12 cellular contexts compared by ENCODE assay signal in the genomic region with DNA sequence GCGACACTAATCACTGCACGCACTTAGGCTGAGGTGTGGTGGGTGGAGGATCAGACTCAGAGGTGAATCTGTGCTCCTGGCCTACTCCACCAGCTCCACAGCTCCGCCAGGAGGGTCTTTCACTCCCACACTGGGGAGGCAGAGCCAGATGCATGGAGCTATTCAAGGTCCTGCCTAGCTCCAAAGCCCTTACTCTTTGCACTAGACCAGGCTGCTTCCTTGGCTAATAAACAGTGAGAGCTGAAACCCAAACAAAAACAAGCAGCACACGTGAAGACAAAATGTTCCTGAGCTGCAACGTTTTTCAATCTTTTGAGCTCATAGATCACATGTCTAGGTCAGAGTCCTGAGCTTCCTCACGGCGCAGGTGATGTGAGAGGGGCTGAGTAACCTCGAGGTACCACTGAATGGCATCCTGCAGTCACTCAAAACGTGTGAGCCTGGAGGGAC. TPM values are rescaled to one million over a fixed set of nuclear protein-coding genes. Genes with fewer than 3 reads are reported as not detected.
DNase-seq lines count a peak whose midpoint lies in the region; ATAC-seq, FAIRE-seq and TF ChIP-seq lines count a peak whose summit lies in the region.
"Had no signal": no experiment of that assay in that cellular context is flagged by ENCODE, and none has a peak within 500 bp of the region (broad histone marks: within the 10 kb centered on the region; RNA-seq: fewer than 3 reads in every experiment).

No MANE protein-coding gene starts in this region.

- H2BK12ac ChIP-seq in H1 (ENCODE audit: low read depth, low read length) = no peak overlapping the region

- H3K4me1 ChIP-seq in right cardiac atrium (ENCODE audit: control insufficient read depth, insufficient read depth, low read length) (peaks cover 34% of the 10 kb centered on the region), H1 (replicated peaks in 1 of 4; ENCODE audit: control insufficient read depth in 3 of 4, insufficient read depth in 4 of 4, low read length in 3 of 4) (peaks cover 14 to 39% (median 28%) of the 10 kb centered on the region in 4 experiments), vagina (peaks cover 86% of the 10 kb centered on the region)

- H3K27me3 Mint-ChIP-seq in osteocyte (ENCODE audit: unreplicated experiment) = no peaks in the 10 kb centered on the region

- H4K8ac ChIP-seq in H1 (ENCODE audit: extremely low read depth, insufficient read depth, low read length) = no peak overlapping the region

- H3K9me3 Mint-ChIP-seq in osteocyte (ENCODE audit: unreplicated experiment) = no peaks in the 10 kb centered on the region

- H3K4me1 Mint-ChIP-seq in osteocyte (ENCODE audit: unreplicated experiment) = peaks cover 43% of the 10 kb centered on the region

- H3K9ac ChIP-seq in H1 (replicated peaks in 1 of 4; ENCODE audit: extremely low read depth in 1 of 4, low read depth in 3 of 4, low read length in 3 of 4) = peak overlapping the region in 1 of 4 experiments; percentile 38; a peak in 1 of 7 replicates

- peaks cover 22 to 95% of the 10 kb centered on the region in 2 experiments for H3K79me2 ChIP-seq in H1 (ENCODE audit: control insufficient read depth in 1 of 2, insufficient read depth in 2 of 2, low read length in 2 of 2)

- peak overlapping the region; percentile 72; the same call in 1 of the 2 replicates for H2BK15ac ChIP-seq in H1 (ENCODE audit: low read length)

- H3K23ac ChIP-seq in H1 (ENCODE audit: insufficient read length) = no peak overlapping the region

- H3K36me3 Mint-ChIP-seq in osteocyte (ENCODE audit: unreplicated experiment) = peaks cover 5% of the 10 kb centered on the region

- H3K27ac Mint-ChIP-seq in osteocyte (ENCODE audit: unreplicated experiment) = peak overlapping the region; percentile 27

- H3K36me3 ChIP-seq in H1 (ENCODE audit: control insufficient read depth in 2 of 4, insufficient read depth in 4 of 4, low read length in 3 of 4) = no peaks in the 10 kb centered on the region; a peak in 1 of 8 replicates
- H3K36me3 ChIP-seq in vagina = no peaks in the 10 kb centered on the region
- H3K36me3 ChIP-seq: ascending aorta had no signal

- peaks cover 46% of the 10 kb centered on the region for H3K79me1 ChIP-seq in H1 (ENCODE audit: low read depth, low read length)

- no peak overlapping the region for H3K4ac ChIP-seq in H1 (replicated peaks; ENCODE audit: insufficient read length, low read depth, low read length)

- H3K4me3 Mint-ChIP-seq in osteocyte (ENCODE audit: unreplicated experiment) = no peak overlapping the region

- H3K9me3 ChIP-seq in right cardiac atrium (ENCODE audit: control insufficient read depth, low read length) (no peaks in the 10 kb centered on the region), H1 (ENCODE audit: insufficient read depth in 2 of 2, low read depth in 1 of 2, low read length in 1 of 2) (no peaks in the 10 kb centered on the region), vagina (no peaks in the 10 kb centered on the region)
- H3K9me3 ChIP-seq: ascending aorta had no signal

- H3K4me3 ChIP-seq in right cardiac atrium (ENCODE audit: low read length) (no peak overlapping the region), H1 (ENCODE audit: extremely low read depth in 1 of 4, insufficient read depth in 2 of 4, low read depth in 3 of 4, low read length in 4 of 4) (no peak overlapping the region), vagina (no peak overlapping the region)
- H3K4me3 ChIP-seq: ascending aorta had no signal

- TF ChIP-seq CTCF in H1 (IDR thresholded peaks at IDR 0.05; ENCODE audit: control extremely low read depth in 1 of 3, insufficient read depth in 1 of 3, low read depth in 1 of 3, low read length in 3 of 3) (no peak), osteocyte (IDR thresholded peaks at IDR 0.05) (no peak), vagina (IDR thresholded peaks at IDR 0.05) (no peak), D721Med (IDR thresholded peaks at IDR 0.05; ENCODE audit: insufficient read depth, missing control alignments) (no peak)

- ATAC-seq in right cardiac atrium (no peak), left cardiac atrium (no peak)

- POLR2A ChIA-PET in H1 (lab: Charles Lee; ENCODE audit: partially characterized antibody) = interaction anchor here (9.3 kb wide), 1 partner anchor 16 kb away, joined by 86 read pairs; no protein-coding TSS in a partner anchor

- no peak for FAIRE-seq in H1 (lab: Jason Lieb, UNC)
- FAIRE-seq in D721Med (lab: Jason Lieb, UNC) = no peak

- no peak overlapping the region for H3K14ac ChIP-seq in H1 (ENCODE audit: insufficient read length)

- no peak overlapping the region for H2AFZ ChIP-seq in H1 (ENCODE audit: low read length)

- no peak for DNase-seq in right cardiac atrium
- DNase-seq in left cardiac atrium = no peak
- DNase-seq in H1 (ENCODE audit: low read depth in 1 of 2, low spot score in 2 of 2) = no peak
- DNase-seq in osteocyte (ENCODE audit: extremely low spot score, unreplicated experiment) = no peak
- no peak for DNase-seq in vagina (ENCODE audit: extremely low spot score in 2 of 2)
- DNase-seq in D721Med (ENCODE audit: insufficient read length, low spot score) = no peak
- DNase-seq in HUDEP-2 (lab: John Stamatoyannopoulos, UW; ENCODE audit: unreplicated experiment in 76 of 76) = no peak
- no peak for DNase-seq in DMS153 (lab: John Stamatoyannopoulos, UW)
- DNase-seq: EL, hypothalamus, NCI-H2081 treated with DMSO at 0.1 percent for 48 hours had no signal

- H2BK5ac ChIP-seq in H1 (ENCODE audit: low read depth, low read length) = no peak overlapping the region

- no peak overlapping the region for H2BK120ac ChIP-seq in H1 (replicated peaks; ENCODE audit: low read depth, low read length)

- CTCF ChIA-PET in H1 (lab: Charles Lee; ENCODE audit: partially characterized antibody) = interaction anchor here (0.6 to 7.8 kb wide), 14 partner anchors 9 to 194 kb away, joined by 3 to 53 read pairs (median 3); no protein-coding TSS in a partner anchor

- TF ChIP-seq POLR2A in H1 (IDR thresholded peaks at IDR 0.05; ENCODE audit: control extremely low read depth in 1 of 2, low read depth in 2 of 2, low read length in 2 of 2) = no peak
- no peak for TF ChIP-seq POLR2A in vagina (IDR thresholded peaks at IDR 0.05)

- no peaks in the 10 kb centered on the region for H3K23me2 ChIP-seq in H1 (ENCODE audit: low read depth, low read length)

- H3K27me3 ChIP-seq in right cardiac atrium (ENCODE audit: control insufficient read depth, insufficient read depth) (no peaks in the 10 kb centered on the region), H1 (replicated peaks in 1 of 4; ENCODE audit: control insufficient read depth in 3 of 4, extremely low read depth in 1 of 4, insufficient read depth in 3 of 4, low read length in 3 of 4) (no peaks in the 10 kb centered on the region), vagina (no peaks in the 10 kb centered on the region)
- H3K27me3 ChIP-seq: ascending aorta had no signal

- H2BK20ac ChIP-seq in H1 (ENCODE audit: low read length) = no peak overlapping the region

- no peak for TF ChIP-seq RAD21 in H1 (IDR thresholded peaks at IDR 0.05 in 1 of 2, conservative IDR thresholded peaks at IDR 0.05 in 1 of 2; ENCODE audit: low read depth in 2 of 2, low read length in 2 of 2)

- intact Hi-C loops in right cardiac atrium (cut with DNase I) = no loop called here
- intact Hi-C loops in left cardiac atrium (cut with DNase I) = no loop called here
- intact Hi-C loops in vagina (cut with DNase I) = no loop called here

- no peak overlapping the region for H4K5ac ChIP-seq in H1 (ENCODE audit: insufficient read length, low read depth, low read length)

- H3K27ac ChIP-seq in right cardiac atrium (ENCODE audit: low read length) (peak overlapping the region; percentile 10), H1 (ENCODE audit: low read depth, low read length) (no peak overlapping the region), vagina (peak overlapping the region; percentile 73)

- no peak overlapping the region for H4K91ac ChIP-seq in H1 (replicated peaks; ENCODE audit: insufficient read length, low read length)

- H4K20me1 ChIP-seq in H1 (replicated peaks in 1 of 2; ENCODE audit: control insufficient read depth in 1 of 2, insufficient read depth in 2 of 2, low read length in 2 of 2) = peaks cover 50 to 56% of the 10 kb centered on the region in 2 experiments

- no peak overlapping the region for H2AK5ac ChIP-seq in H1 (ENCODE audit: low read depth, low read length)

- TF ChIP-seq EP300 in H1 (IDR thresholded peaks at IDR 0.05; ENCODE audit: borderline replicate concordance in 1 of 2, low read depth in 2 of 2, low read length in 2 of 2) = no peak

- peak overlapping the region; percentile 60 for H3K18ac ChIP-seq in H1 (ENCODE audit: extremely low read depth, low read length)

- H3K4me2 ChIP-seq in H1 (ENCODE audit: insufficient read depth in 1 of 2, low read depth in 2 of 2, low read length in 2 of 2) = no peak overlapping the region; a peak in 1 of 4 replicates

- no peak overlapping the region for H3K56ac ChIP-seq in H1 (replicated peaks; ENCODE audit: insufficient read length, low read depth, low read length)

- WGBS in right cardiac atrium = 66% methylated on average over 9 of the region's 9 CpGs
- WGBS in H1 (ENCODE audit: extremely low coverage in 1 of 2, insufficient coverage in 1 of 2, insufficient read length in 1 of 2, insufficient replicate concordance in 2 of 2, low coverage in 1 of 2, low lambda C conversion rate in 2 of 2, missing lambda C conversion rate in 1 of 2), 2 experiments = 77% methylated on average over 9 of the region's 9 CpGs; no CpG with 5 or more reads in 1 of the 2 experiments

TF ChIP-seq in H1, 55 proteins besides CTCF, POLR2A, EP300 and RAD21 (continues in another document):
- no peak for TF ChIP-seq SP4 (IDR thresholded peaks at IDR 0.05; ENCODE audit: low read length)

RNA-seq across cellular contexts. Expression of a gene that starts 19.2 kb away (rescaled TPM):
- 100 to 1,000 TPM; 226 to 255 (median 232) TPM for total RNA-seq in right cardiac atrium
- 228 TPM for polyA plus RNA-seq in right cardiac atrium
- 100 to 1,000 TPM; 227 to 254 TPM for total RNA-seq in left cardiac atrium
- 371 TPM in 2 replicates for total RNA-seq in H1 (2021; fragmentation: NEBNext Ultra II Directional; extraction: Animal tissue kit (Norgen Biotek cat#: 25700))
- polyA plus RNA-seq in H1 (2011; rRNA removed) = 162 and 169 TPM in 2 replicates
- 237 TPM for polyA plus RNA-seq in H1 (2011; cell fraction: cytosol; rRNA removed)
- polyA plus RNA-seq in H1 (2011; cell fraction: nucleus; rRNA removed) = 112 TPM
- polyA plus RNA-seq in H1 (2012, experiment 1 of 2) = 353 to 393 TPM (median 375 TPM) in 4 replicates
- polyA plus RNA-seq in H1 (2012, experiment 2 of 2) = 493 TPM
- 265 TPM for polyA plus RNA-seq in H1 (2013, experiment 1 of 2)
- polyA plus RNA-seq in H1 (2013, experiment 2 of 2) = 269 TPM
- polyA minus RNA-seq in H1 (2011; rRNA and poly(A)+ RNA removed) = 118 and 122 TPM in 2 replicates
- 88.9 TPM for polyA minus RNA-seq in H1 (2011; cell fraction: cytosol; rRNA and poly(A)+ RNA removed)
- polyA minus RNA-seq in H1 (2011; cell fraction: nucleus; rRNA and poly(A)+ RNA removed) = 42.8 TPM
- total RNA-seq in osteocyte = 403 and 412 TPM in 2 replicates
- 152 TPM for total RNA-seq in vagina
